In genomic region chr3:177673105-177673804, GRCh38 we compare ENCODE assay signal across 10 cellular contexts.
DNase-seq lines count a peak whose midpoint lies in the region; ATAC-seq and TF ChIP-seq lines count a peak whose summit lies in the region.
"Had no signal": no experiment of that assay in that cellular context is flagged by ENCODE, and none has a peak within 500 bp of the region (broad histone marks: within the 10 kb centered on the region; RNA-seq: fewer than 3 reads in every experiment).

No MANE protein-coding gene starts in this region.

- CTCF ChIA-PET in SK-N-SH (lab: Yijun Ruan, JAX) = no interaction called here

- TF ChIP-seq RAD21 in SK-N-SH (IDR thresholded peaks at IDR 0.05; ENCODE audit: low read length) = no peak

- TF ChIP-seq EP300 in SK-N-SH (IDR thresholded peaks at IDR 0.05; ENCODE audit: borderline replicate concordance in 1 of 2, low read depth in 1 of 2, low read length in 1 of 2) = no peak
- TF ChIP-seq EP300 in transverse colon (IDR thresholded peaks at IDR 0.05; ENCODE audit: low read depth) = no peak

- H3K36me3 ChIP-seq in SK-N-SH (replicated peaks in 1 of 2; ENCODE audit: control insufficient read depth in 1 of 2, insufficient read depth in 2 of 2, low read length in 1 of 2) = no peaks in the 10 kb centered on the region
- no peaks in the 10 kb centered on the region for H3K36me3 ChIP-seq in transverse colon
- H3K36me3 ChIP-seq in Karpas-422 (ENCODE audit: insufficient read depth, low read length) = no peaks in the 10 kb centered on the region

- H3K9me3 ChIP-seq in SK-N-SH = no peaks in the 10 kb centered on the region
- no peaks in the 10 kb centered on the region for H3K9me3 ChIP-seq in transverse colon
- H3K9me3 ChIP-seq in Karpas-422 (ENCODE audit: low read length) = no peaks in the 10 kb centered on the region

- TF ChIP-seq POLR2A in transverse colon (IDR thresholded peaks at IDR 0.05) = no peak

- POLR2A ChIA-PET in SK-N-SH (lab: Yijun Ruan, JAX) = no interaction called here

- peak; percentile 61 for ATAC-seq in SK-N-SH treated with all-trans-retinoic acid at 6 μM for 48 hours

- intact Hi-C loops in transverse colon (cut with DNase I; ENCODE audit: low total_unique reads) = no loop called here

- H3K4me3 ChIP-seq in SK-N-SH (ENCODE audit: low read depth in 2 of 2, low read length in 1 of 2) (no peak overlapping the region), cardiac fibroblast (replicated peaks in 1 of 2; ENCODE audit: low read depth in 2 of 2, low read length in 2 of 2) (no peak overlapping the region), transverse colon (no peak overlapping the region), Karpas-422 (ENCODE audit: low read length) (no peak overlapping the region)

- H3K27ac ChIP-seq in SK-N-SH (ENCODE audit: low read depth in 2 of 2, low read length in 1 of 2) = peak overlapping the region in 1 of 2 experiments; percentile 9; a peak in 1 of 4 replicates
- H3K27ac ChIP-seq in layer of hippocampus (ENCODE audit: low read depth, low read length) = peak overlapping the region; percentile 21
- peak overlapping the region in 3 of 4 donors; percentile 14 to 19 (median 16) for H3K27ac ChIP-seq in transverse colon
- no peak overlapping the region for H3K27ac ChIP-seq in Karpas-422 (ENCODE audit: low read length)

- TF ChIP-seq CTCF in SK-N-SH (IDR thresholded peaks at IDR 0.05) = no peak
- TF ChIP-seq CTCF in cardiac fibroblast (IDR thresholded peaks at IDR 0.05; ENCODE audit: low read depth, low read length) = no peak
- TF ChIP-seq CTCF in transverse colon (IDR thresholded peaks at IDR 0.05) = no peak

- 81% methylated on average over 3 of the region's 3 CpGs for WGBS in SK-N-SH (ENCODE audit: low lambda C conversion rate)
- 63 to 70% methylated on average over 3 of the region's 3 CpGs for WGBS in transverse colon (ENCODE audit: low coverage in 1 of 2), 2 donors

- H3K9ac ChIP-seq in SK-N-SH = no peak overlapping the region
- no peak overlapping the region for H3K9ac ChIP-seq in Karpas-422 (ENCODE audit: low read length)

- in situ Hi-C loops in transverse colon (cut with MboI; ENCODE audit: low pct_ligation_motif_present in 1 of 4, low pct_unique_long_range_greater_than_20kb in 1 of 4, low sequenced_read_pairs in 3 of 4) = no loop called here

- H3K27me3 ChIP-seq in SK-N-SH (ENCODE audit: insufficient read depth) = no peaks in the 10 kb centered on the region
- H3K27me3 ChIP-seq in layer of hippocampus (ENCODE audit: control insufficient read depth, insufficient read depth, low read length) = no peaks in the 10 kb centered on the region
- H3K27me3 ChIP-seq in transverse colon = no peaks in the 10 kb centered on the region
- H3K27me3 ChIP-seq in Karpas-422 (ENCODE audit: low read length) = no peaks in the 10 kb centered on the region

- DNase-seq in SK-N-SH (no peak), cardiac fibroblast (ENCODE audit: low read depth in 2 of 2) (peak; percentile 88 to 97), transverse colon (no peak), epidermal melanocyte (ENCODE audit: insufficient read length, low spot score) (no peak), Karpas-422 (no peak)
- DNase-seq in activated CD4-positive, CD25-positive, alpha-beta regulatory T cell treated with anti-CD3 and anti-CD28 coated beads, Interleukin-2, amount 50 U/mL, for 72 hours = no peak
- DNase-seq: activated CD4-positive, alpha-beta memory T cell treated with anti-CD3 and anti-CD28 coated beads for 36 hours; naive B cell had no signal

- no peaks in the 10 kb centered on the region for H4K20me1 ChIP-seq in SK-N-SH (ENCODE audit: insufficient read depth)
- H4K20me1 ChIP-seq in Karpas-422 (ENCODE audit: insufficient read depth, low read depth, low read length) = no peaks in the 10 kb centered on the region

- no peaks in the 10 kb centered on the region for H3F3A ChIP-seq in SK-N-SH (replicated peaks; ENCODE audit: insufficient read depth)

- no peak overlapping the region for H3K4me2 ChIP-seq in SK-N-SH
- no peak overlapping the region for H3K4me2 ChIP-seq in Karpas-422 (ENCODE audit: low read depth, low read length, poor library complexity, severe bottlenecking)

- H3K79me2 ChIP-seq in SK-N-SH (ENCODE audit: insufficient read depth) (no peaks in the 10 kb centered on the region), Karpas-422 (ENCODE audit: low read length) (no peaks in the 10 kb centered on the region)

- no peak overlapping the region; the same call in 1 of the 2 replicates for H2AFZ ChIP-seq in SK-N-SH (ENCODE audit: low read depth)
- no peak overlapping the region for H2AFZ ChIP-seq in Karpas-422 (ENCODE audit: low read length)

- no peaks in the 10 kb centered on the region for H3K9me2 ChIP-seq in SK-N-SH
- no peaks in the 10 kb centered on the region for H3K9me2 ChIP-seq in Karpas-422 (replicated peaks; ENCODE audit: insufficient read depth, low read length)

- H3K4me1 ChIP-seq in SK-N-SH (ENCODE audit: control insufficient read depth in 1 of 2, insufficient read depth in 2 of 2, low read depth in 1 of 2, low read length in 1 of 2) (peaks cover 0 to 5% of the 10 kb centered on the region in 2 experiments; a peak in 2 of 4 replicates), transverse colon (peaks cover 0 to 11% (median 9%) of the 10 kb centered on the region in 4 donors), Karpas-422 (ENCODE audit: low read length) (no peaks in the 10 kb centered on the region)

TF ChIP-seq in SK-N-SH treated with all-trans-retinoic acid at 6 μM for 48 hours, 23 proteins besides CTCF, POLR2A, EP300 and RAD21:
- TF ChIP-seq ZNF565 (CRISPR knock-in tag; conservative IDR thresholded peaks at IDR 0.05; ENCODE audit: low read depth) (no peak), ZFP30 (CRISPR knock-in tag; IDR thresholded peaks at IDR 0.05) (no peak), ISL1 (CRISPR knock-in tag; IDR thresholded peaks at IDR 0.05) (no peak), ARNTL (CRISPR knock-in tag; IDR thresholded peaks at IDR 0.05; ENCODE audit: borderline replicate concordance, low read depth) (no peak), SNAI2 (CRISPR knock-in tag; IDR thresholded peaks at IDR 0.05) (no peak), BACH2 (CRISPR knock-in tag; IDR thresholded peaks at IDR 0.05; ENCODE audit: borderline replicate concordance) (no peak), RARB (CRISPR knock-in tag; IDR thresholded peaks at IDR 0.05) (no peak)

TF ChIP-seq in SK-N-SH, 30 proteins besides CTCF, POLR2A, EP300 and RAD21:
- no peak for TF ChIP-seq CHD2 (IDR thresholded peaks at IDR 0.05; ENCODE audit: low read length, partially characterized antibody)
- TF ChIP-seq MEF2A (IDR thresholded peaks at IDR 0.05; ENCODE audit: borderline replicate concordance, low read depth) = no peak
- no peak for TF ChIP-seq MXI1 (IDR thresholded peaks at IDR 0.05; ENCODE audit: low read depth, low read length)
- TF ChIP-seq, protein P1, sequence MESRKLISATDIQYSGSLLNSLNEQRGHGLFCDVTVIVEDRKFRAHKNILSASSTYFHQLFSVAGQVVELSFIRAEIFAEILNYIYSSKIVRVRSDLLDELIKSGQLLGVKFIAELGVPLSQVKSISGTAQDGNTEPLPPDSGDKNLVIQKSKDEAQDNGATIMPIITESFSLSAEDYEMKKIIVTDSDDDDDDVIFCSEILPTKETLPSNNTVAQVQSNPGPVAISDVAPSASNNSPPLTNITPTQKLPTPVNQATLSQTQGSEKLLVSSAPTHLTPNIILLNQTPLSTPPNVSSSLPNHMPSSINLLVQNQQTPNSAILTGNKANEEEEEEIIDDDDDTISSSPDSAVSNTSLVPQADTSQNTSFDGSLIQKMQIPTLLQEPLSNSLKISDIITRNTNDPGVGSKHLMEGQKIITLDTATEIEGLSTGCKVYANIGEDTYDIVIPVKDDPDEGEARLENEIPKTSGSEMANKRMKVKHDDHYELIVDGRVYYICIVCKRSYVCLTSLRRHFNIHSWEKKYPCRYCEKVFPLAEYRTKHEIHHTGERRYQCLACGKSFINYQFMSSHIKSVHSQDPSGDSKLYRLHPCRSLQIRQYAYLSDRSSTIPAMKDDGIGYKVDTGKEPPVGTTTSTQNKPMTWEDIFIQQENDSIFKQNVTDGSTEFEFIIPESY (IDR thresholded peaks at IDR 0.05; ENCODE audit: borderline replicate concordance, low read depth) = no peak
- TF ChIP-seq TEAD4 (IDR thresholded peaks at IDR 0.05; ENCODE audit: borderline replicate concordance, insufficient read depth) = no peak

Comparison
In these comparisons a context has a peak if more than half of its experiments do, and no peak if none do; other contexts are left out.
1. DNase-seq: peak in cardiac fibroblast (2 of 2); none in SK-N-SH (single experiment), transverse colon (single experiment), activated CD4-positive, CD25-positive, alpha-beta regulatory T cell treated with anti-CD3 and anti-CD28 coated beads, Interleukin-2, amount 50 U/mL, for 72 hours (single experiment), epidermal melanocyte (single experiment) and Karpas-422 (single experiment).